ENCODE assay signal across 1 cellular context in genomic region chr3:42999212-42999611, GRCh38.
TF ChIP-seq lines count a peak whose summit lies in the region.

No MANE protein-coding gene starts in this region.

TF ChIP-seq in HepG2, 621 proteins besides CTCF, POLR2A, EP300 and RAD21 (continued from another document):
- TF ChIP-seq NFIC (IDR thresholded peaks at IDR 0.05; ENCODE audit: low read length): no peak
- TF ChIP-seq, protein P1, sequence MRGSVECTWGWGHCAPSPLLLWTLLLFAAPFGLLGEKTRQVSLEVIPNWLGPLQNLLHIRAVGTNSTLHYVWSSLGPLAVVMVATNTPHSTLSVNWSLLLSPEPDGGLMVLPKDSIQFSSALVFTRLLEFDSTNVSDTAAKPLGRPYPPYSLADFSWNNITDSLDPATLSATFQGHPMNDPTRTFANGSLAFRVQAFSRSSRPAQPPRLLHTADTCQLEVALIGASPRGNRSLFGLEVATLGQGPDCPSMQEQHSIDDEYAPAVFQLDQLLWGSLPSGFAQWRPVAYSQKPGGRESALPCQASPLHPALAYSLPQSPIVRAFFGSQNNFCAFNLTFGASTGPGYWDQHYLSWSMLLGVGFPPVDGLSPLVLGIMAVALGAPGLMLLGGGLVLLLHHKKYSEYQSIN (CRISPR knock-in tag; IDR thresholded peaks at IDR 0.05; ENCODE audit: borderline replicate concordance): no peak
- TF ChIP-seq ZNF652 (CRISPR knock-in tag; IDR thresholded peaks at IDR 0.05; ENCODE audit: borderline replicate concordance, low read depth): no peak
- no peak for TF ChIP-seq ZNF33B (CRISPR knock-in tag; IDR thresholded peaks at IDR 0.05)
- TF ChIP-seq ZFYVE20 (CRISPR knock-in tag; IDR thresholded peaks at IDR 0.05; ENCODE audit: borderline replicate concordance, low read depth): no peak
- no peak for TF ChIP-seq GPBP1L1 (CRISPR knock-in tag; IDR thresholded peaks at IDR 0.05)
- no peak for TF ChIP-seq ZFP37 (CRISPR knock-in tag; IDR thresholded peaks at IDR 0.05; ENCODE audit: borderline replicate concordance)
- TF ChIP-seq REPIN1 (CRISPR knock-in tag; IDR thresholded peaks at IDR 0.05; ENCODE audit: borderline replicate concordance, low read depth): no peak
- TF ChIP-seq, protein P2, sequence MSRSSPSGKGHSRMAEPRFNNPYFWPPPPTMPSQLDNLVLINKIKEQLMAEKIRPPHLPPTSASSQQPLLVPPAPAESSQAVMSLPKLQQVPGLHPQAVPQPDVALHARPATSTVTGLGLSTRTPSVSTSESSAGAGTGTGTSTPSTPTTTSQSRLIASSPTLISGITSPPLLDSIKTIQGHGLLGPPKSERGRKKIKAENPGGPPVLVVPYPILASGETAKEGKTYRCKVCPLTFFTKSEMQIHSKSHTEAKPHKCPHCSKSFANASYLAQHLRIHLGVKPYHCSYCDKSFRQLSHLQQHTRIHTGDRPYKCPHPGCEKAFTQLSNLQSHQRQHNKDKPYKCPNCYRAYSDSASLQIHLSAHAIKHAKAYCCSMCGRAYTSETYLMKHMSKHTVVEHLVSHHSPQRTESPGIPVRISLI (CRISPR knock-in tag; IDR thresholded peaks at IDR 0.05; ENCODE audit: borderline replicate concordance): no peak
- no peak for TF ChIP-seq ZNF3 (CRISPR knock-in tag; IDR thresholded peaks at IDR 0.05)
